8 cellular contexts compared by ENCODE assay signal in genomic region chr20:63273635-63274380, GRCh38. TPM values are rescaled to one million over a fixed set of nuclear protein-coding genes. Genes with fewer than 3 reads are reported as not detected.
DNase-seq lines count a peak whose midpoint lies in the region; ATAC-seq and TF ChIP-seq lines count a peak whose summit lies in the region.

No MANE protein-coding gene starts in this region.

- no peak for TF ChIP-seq CTCF in GM12865 (IDR thresholded peaks at IDR 0.05; ENCODE audit: insufficient read depth, low read depth, low read length, missing control alignments)
- no peak for TF ChIP-seq CTCF in Panc1 (IDR thresholded peaks at IDR 0.05)
- no peak for TF ChIP-seq CTCF in epithelial cell of esophagus (IDR thresholded peaks at IDR 0.05; ENCODE audit: insufficient read depth, low read depth, low read length, missing control alignments)
- TF ChIP-seq CTCF in neutrophil (IDR thresholded peaks at IDR 0.05): no peak

- POLR2A ChIA-PET in Panc1 (lab: Charles Lee): interaction anchor here (0.6 kb wide), 1 partner anchor 54 kb away, joined by 5 read pairs; no protein-coding TSS in a partner anchor

- in situ Hi-C loops in Panc1 (cut with HindIII; ENCODE audit: low pct_unique_long_range_greater_than_20kb, low sequenced_read_pairs): no loop called here

- peak overlapping the region; percentile 94 for H3K4me3 ChIP-seq in GM12865 (ENCODE audit: low read depth, low read length)
- peak overlapping the region; percentile 95 to 99 for H3K4me3 ChIP-seq in Panc1 (ENCODE audit: low read depth in 2 of 2, low read length in 2 of 2)
- peak overlapping the region; percentile 93 for H3K4me3 ChIP-seq in epithelial cell of esophagus (ENCODE audit: low read length)
- peak overlapping the region; percentile 79 to 83 for H3K4me3 ChIP-seq in neutrophil (ENCODE audit: low read depth in 1 of 2, low read length in 1 of 2)

- H3K27me3 ChIP-seq in Panc1 (ENCODE audit: control insufficient read depth, insufficient read depth, low read length) (no peaks in the 10 kb centered on the region), neutrophil (peaks cover 23% of the 10 kb centered on the region)

- peaks cover 15% of the 10 kb centered on the region for H3K4me1 ChIP-seq in Panc1 (ENCODE audit: control insufficient read depth, insufficient read depth, low read length)
- H3K4me1 ChIP-seq in neutrophil (ENCODE audit: control insufficient read depth in 1 of 2, insufficient read depth in 1 of 2, low read depth in 1 of 2, low read length in 1 of 2): peaks cover 15 to 16% of the 10 kb centered on the region in 2 experiments

- H3K27ac ChIP-seq in Panc1 (ENCODE audit: low read length) (peak overlapping the region; percentile 82), neutrophil (peak overlapping the region; percentile 61)

- BruUV-seq in Panc1 (replicated peaks; lab: Mats Ljungman, UMichigan): TSS peak; percentile 90

- intact Hi-C loops in Panc1 (cut with micrococcal nuclease; ENCODE audit: unreplicated experiment): no loop called here

- ATAC-seq in Panc1 (no peak), GM21786 (IDR thresholded peaks at IDR 0.05; ENCODE audit: unreplicated experiment) (no peak), HG02870 (IDR thresholded peaks at IDR 0.05; ENCODE audit: unreplicated experiment) (no peak)

- CTCF ChIA-PET in Panc1 (lab: Charles Lee): no interaction called here

- H3K9me3 ChIP-seq in Panc1 (ENCODE audit: control insufficient read depth, insufficient read depth, low read depth, low read length): no peaks in the 10 kb centered on the region
- H3K9me3 ChIP-seq in neutrophil: no peaks in the 10 kb centered on the region

- no peaks in the 10 kb centered on the region; the same call in 1 of the 2 replicates for H3K36me3 ChIP-seq in Panc1 (ENCODE audit: control insufficient read depth, insufficient read depth, low read length)
- H3K36me3 ChIP-seq in neutrophil: peaks cover 30% of the 10 kb centered on the region

- DNase-seq in GM12865 (ENCODE audit: low read depth) (no peak), Panc1 (ENCODE audit: low read depth, low spot score) (no peak), epithelial cell of esophagus (ENCODE audit: low read depth) (peak; percentile 55), NAMALWA (ENCODE audit: low spot score) (no peak), cortex of kidney (lab: John Stamatoyannopoulos, UW) (no peak)

RNA-seq across cellular contexts. Expression of gene ARFGAP1, which starts 1.2 kb away (rescaled TPM):
- 110 TPM for total RNA-seq in Panc1 (2021; ENCODE audit: unreplicated experiment)
- 124 TPM for polyA plus RNA-seq in Panc1 (2012; ENCODE audit: insufficient read length)

RNA-seq across cellular contexts. Expression of gene COL20A1, which starts 19.2 kb away (rescaled TPM):
- 0.23 TPM for total RNA-seq in Panc1 (2021; ENCODE audit: unreplicated experiment)
- not detected for polyA plus RNA-seq in Panc1 (2012; ENCODE audit: insufficient read length)

RNA-seq across cellular contexts. Expression of gene NKAIN4, which starts 19.5 kb away (rescaled TPM):
- total RNA-seq in Panc1 (2021; ENCODE audit: unreplicated experiment): 5.5 TPM
- 3.2 TPM for polyA plus RNA-seq in Panc1 (2012; ENCODE audit: insufficient read length)

RNA-seq across cellular contexts. Expression of gene BIRC7, which starts 38.1 kb away (rescaled TPM):
- 9.0 TPM for total RNA-seq in Panc1 (2021; ENCODE audit: unreplicated experiment)
- 3.9 TPM for polyA plus RNA-seq in Panc1 (2012; ENCODE audit: insufficient read length)

RNA-seq across cellular contexts. Expression of gene YTHDF1, which starts 57.9 kb away (rescaled TPM):
- total RNA-seq in Panc1 (2021; ENCODE audit: unreplicated experiment): 43.0 TPM
- polyA plus RNA-seq in Panc1 (2012; ENCODE audit: insufficient read length): 24.9 TPM
